21 cellular contexts compared by ENCODE assay signal in the genomic region with DNA sequence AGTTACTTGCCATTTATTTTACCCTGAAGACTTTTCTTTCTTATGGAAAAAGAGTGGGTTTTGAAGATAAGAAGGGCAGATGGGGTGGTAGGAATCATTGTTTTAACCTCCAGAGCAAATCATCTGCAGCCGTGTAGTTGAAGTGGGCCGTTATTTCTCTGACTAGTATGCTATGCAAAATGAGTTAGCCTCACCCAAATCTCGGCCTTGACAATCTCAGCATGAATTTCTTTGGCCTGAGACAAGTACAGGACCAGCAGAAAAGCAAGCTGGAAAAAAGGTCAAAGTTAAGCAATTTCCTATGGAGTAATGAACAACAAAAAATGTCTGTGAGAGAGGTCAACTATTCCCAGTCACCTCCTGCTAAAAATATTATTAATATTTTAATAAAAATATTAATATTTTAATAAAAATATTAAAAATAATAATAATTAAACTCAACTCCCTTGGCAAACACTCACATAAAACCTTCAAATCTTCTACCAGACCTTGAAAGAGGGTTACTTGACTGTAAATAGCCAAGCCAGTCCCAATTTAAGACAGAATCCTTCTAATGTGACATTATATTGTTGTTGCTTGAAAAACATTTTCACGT. TPM values are rescaled to one million over a fixed set of nuclear protein-coding genes. Genes with fewer than 3 reads are reported as not detected.
A peak's percentile ranks its signal among the peaks of the same experiment; 100 is the strongest.
DNase-seq lines count a peak whose midpoint lies in the region; ATAC-seq, FAIRE-seq and TF ChIP-seq lines count a peak whose summit lies in the region.
"Had no signal": no experiment of that assay in that cellular context is flagged by ENCODE, and none has a peak within 500 bp of the region (broad histone marks: within the 10 kb centered on the region; RNA-seq: fewer than 3 reads in every experiment).

No MANE protein-coding gene starts in this region.

- H3K23ac ChIP-seq in trophoblast cell (ENCODE audit: low read length) = no peak overlapping the region

- no peak overlapping the region for H3K4ac ChIP-seq in trophoblast cell (ENCODE audit: low read depth, low read length)

- H3K4me3 Mint-ChIP-seq in WTC11 = no peak overlapping the region
- H3K4me3 Mint-ChIP-seq: CD4-positive, alpha-beta T cell; HFFc6 had no signal

- no peaks in the 10 kb centered on the region for H3K79me1 ChIP-seq in trophoblast cell (ENCODE audit: low read length)

- H3K79me2 ChIP-seq in endothelial cell of umbilical vein (ENCODE audit: control insufficient read depth, insufficient read depth, low read length) = no peaks in the 10 kb centered on the region
- H3K79me2 ChIP-seq in trophoblast cell (ENCODE audit: control insufficient read depth, insufficient read depth, low read length, poor library complexity) = no peaks in the 10 kb centered on the region

- H3K4me3 ChIP-seq in endothelial cell of umbilical vein (replicated peaks in 1 of 3; ENCODE audit: insufficient read depth in 1 of 3, low read depth in 1 of 3, low read length in 3 of 3) (no peak overlapping the region), trophoblast cell (ENCODE audit: low read depth, low read length) (no peak overlapping the region)
- H3K4me3 ChIP-seq: A549 had no signal

- no CpG with 5 or more reads among the region's 4 CpGs for WGBS in trophoblast cell (ENCODE audit: extremely low coverage, insufficient coverage, insufficient read length)

- H3K18ac ChIP-seq in trophoblast cell (ENCODE audit: low read length) = no peak overlapping the region

- peak overlapping the region; percentile 24 for H2AFZ ChIP-seq in endothelial cell of umbilical vein (ENCODE audit: low read depth, low read length)
- H2AFZ ChIP-seq in trophoblast cell (ENCODE audit: insufficient read depth, low read length, poor library complexity) = no peak overlapping the region

- no peak overlapping the region for H2BK12ac ChIP-seq in trophoblast cell (ENCODE audit: low read length)

- no peaks in the 10 kb centered on the region for H3K27me3 ChIP-seq in endothelial cell of umbilical vein (ENCODE audit: control insufficient read depth in 2 of 2, insufficient read depth in 2 of 2, low read length in 2 of 2)
- no peaks in the 10 kb centered on the region for H3K27me3 ChIP-seq in trophoblast cell (ENCODE audit: insufficient read depth, low read length)

- BruUV-seq in endothelial cell of umbilical vein (replicated peaks; lab: Mats Ljungman, UMichigan) = no TSS peak

- H3K9ac ChIP-seq in endothelial cell of umbilical vein (replicated peaks; ENCODE audit: extremely low read depth, insufficient read depth, low read length) = no peak overlapping the region
- H3K9ac ChIP-seq in trophoblast cell (ENCODE audit: low read length) = no peak overlapping the region

- no peaks in the 10 kb centered on the region for H3K9me3 Mint-ChIP-seq in WTC11
- H3K9me3 Mint-ChIP-seq: CD4-positive, alpha-beta T cell; HFFc6 had no signal

- H3K27ac ChIP-seq in endothelial cell of umbilical vein (ENCODE audit: insufficient read depth, low read depth, low read length) (no peak overlapping the region), trophoblast cell (ENCODE audit: low read depth, low read length) (no peak overlapping the region)
- H3K27ac ChIP-seq: 22Rv1, A549, C4-2B had no signal

- dilution Hi-C loops in endothelial cell of umbilical vein (cut with MboI; ENCODE audit: extremely low pct_ligation_motif_present, low sequenced_read_pairs) = no loop called here

- no peaks in the 10 kb centered on the region for H3K36me3 Mint-ChIP-seq in WTC11

- peaks cover 3% of the 10 kb centered on the region; the same call in 1 of the 2 replicates for H3K4me1 Mint-ChIP-seq in WTC11

- no peaks in the 10 kb centered on the region for H3K9me1 ChIP-seq in endothelial cell of umbilical vein (replicated peaks; ENCODE audit: control insufficient read depth, extremely low read depth, insufficient read depth, low read length)

- POLR2A ChIA-PET in WTC11 (lab: Charles Lee) (no interaction called here), endothelial cell of umbilical vein (lab: Charles Lee) (no interaction called here)

- H3K4me2 ChIP-seq in endothelial cell of umbilical vein (ENCODE audit: insufficient read depth, low read length) = no peak overlapping the region
- no peak overlapping the region for H3K4me2 ChIP-seq in trophoblast cell (ENCODE audit: low read length)
- H3K4me2 ChIP-seq: A549 had no signal

- intact Hi-C loops in endothelial cell of umbilical vein (cut with micrococcal nuclease) = no loop called here

- H4K8ac ChIP-seq in trophoblast cell (ENCODE audit: low read depth, low read length) = no peak overlapping the region

- H2BK5ac ChIP-seq in trophoblast cell (ENCODE audit: low read depth, low read length, poor library complexity) = no peak overlapping the region

- TF ChIP-seq CTCF in WTC11 (IDR thresholded peaks at IDR 0.05) (no peak), endothelial cell of umbilical vein (IDR thresholded peaks at IDR 0.05; ENCODE audit: extremely low read depth in 1 of 2, insufficient read depth in 1 of 2, low read depth in 1 of 2, low read length in 2 of 2) (no peak)

- CTCF ChIA-PET in WTC11 (lab: Charles Lee) (no interaction called here), endothelial cell of umbilical vein (lab: Charles Lee) (no interaction called here)

- H4K20me1 ChIP-seq in endothelial cell of umbilical vein (replicated peaks; ENCODE audit: control insufficient read depth, extremely low read depth, insufficient read depth, low read length) = no peaks in the 10 kb centered on the region

- H3K9me3 ChIP-seq in endothelial cell of umbilical vein (replicated peaks; ENCODE audit: control insufficient read depth, insufficient read depth, low read length) (no peaks in the 10 kb centered on the region), trophoblast cell (ENCODE audit: insufficient read depth, low read depth, low read length) (no peaks in the 10 kb centered on the region)
- H3K9me3 ChIP-seq: A549, Caco-2 had no signal

- H2AK5ac ChIP-seq in trophoblast cell (ENCODE audit: low read length) = no peak overlapping the region

- no peak overlapping the region for H4K12ac ChIP-seq in trophoblast cell (ENCODE audit: low read depth, low read length)

- DNase-seq in DMS 273 (lab: John Stamatoyannopoulos, UW; ENCODE audit: unreplicated experiment) = peak; percentile 20
- DNase-seq in DMS 273 treated with DMSO at 0.1 percent for 48 hours (lab: John Stamatoyannopoulos, UW) = no peak
- no peak for DNase-seq in WTC11 (ENCODE audit: low spot score)
- DNase-seq in endothelial cell of umbilical vein (ENCODE audit: low read depth, low spot score) = no peak
- peak; percentile 61 to 91 for DNase-seq in trophoblast cell
- no peak for DNase-seq in NCI-H82 (lab: John Stamatoyannopoulos, UW)
- DNase-seq in NCI-H748 (lab: John Stamatoyannopoulos, UW; ENCODE audit: unreplicated experiment) = no peak
- DNase-seq: AML-193; Caco-2; CD4-positive, alpha-beta T cell; DMS79 treated with DMSO at 0.1 percent for 48 hours; GF-D8; GOT3; H7; HFFc6 had no signal

- no peak overlapping the region for H3K27ac Mint-ChIP-seq in WTC11
- H3K27ac Mint-ChIP-seq: CD4-positive, alpha-beta T cell; HFFc6 had no signal

- H4K91ac ChIP-seq in trophoblast cell (ENCODE audit: low read depth, low read length) = no peak overlapping the region

- no peaks in the 10 kb centered on the region for H3K36me3 ChIP-seq in endothelial cell of umbilical vein (ENCODE audit: control insufficient read depth in 2 of 2, extremely low read depth in 1 of 2, insufficient read depth in 2 of 2, low read length in 2 of 2)
- no peaks in the 10 kb centered on the region for H3K36me3 ChIP-seq in trophoblast cell (ENCODE audit: control insufficient read depth in 1 of 2, insufficient read depth in 2 of 2, low read length in 2 of 2)

- TF ChIP-seq POLR2A in endothelial cell of umbilical vein (IDR thresholded peaks at IDR 0.05; ENCODE audit: low read depth, low read length) = no peak

- ATAC-seq in WTC11 = no peak
- ATAC-seq: A549, HCT116, HepG2 had no signal

- FAIRE-seq in endothelial cell of umbilical vein (lab: Jason Lieb, UNC) = no peak
- FAIRE-seq: A549, D721Med, HepG2 had no signal

- no peak overlapping the region for H3K14ac ChIP-seq in trophoblast cell (ENCODE audit: low read length)

- H2BK120ac ChIP-seq in trophoblast cell (ENCODE audit: insufficient read depth, low read length, poor library complexity) = no peak overlapping the region

- H3K4me1 ChIP-seq in endothelial cell of umbilical vein (ENCODE audit: control insufficient read depth, extremely low read depth, insufficient read depth, low read length) = no peaks in the 10 kb centered on the region
- H3K4me1 ChIP-seq in trophoblast cell (ENCODE audit: control insufficient read depth in 1 of 2, insufficient read depth in 2 of 2, low read length in 2 of 2) = no peaks in the 10 kb centered on the region
- H3K4me1 ChIP-seq: A549 had no signal

- H3K27me3 Mint-ChIP-seq in WTC11 (ENCODE audit: low read depth) = no peaks in the 10 kb centered on the region; the same call in 1 of the 2 replicates

RNA-seq across cellular contexts. Expression of gene TEKT2, which starts 6.8 kb away (rescaled TPM):
- total RNA-seq in WTC11 (2021) (1.9 to 2.5 TPM (median 2.0 TPM) in 3 replicates), endothelial cell of umbilical vein (0.38 and 0.90 TPM in 2 replicates)
- polyA plus RNA-seq in endothelial cell of umbilical vein = 0.61 and 0.62 TPM in 2 replicates
- 0.14 and 0.23 TPM in 2 replicates for polyA plus RNA-seq in endothelial cell of umbilical vein (2011; cell fraction: cytosol; rRNA removed)
- polyA plus RNA-seq in endothelial cell of umbilical vein (2011; cell fraction: nucleus; rRNA removed) = 1.7 and 3.5 TPM in 2 replicates
- 0.15 and 0.27 TPM in 2 replicates for polyA plus RNA-seq in endothelial cell of umbilical vein (2012)
- polyA minus RNA-seq in endothelial cell of umbilical vein = 0.30 and 0.46 TPM in 2 replicates
- polyA minus RNA-seq in endothelial cell of umbilical vein (2011; cell fraction: cytosol; rRNA and poly(A)+ RNA removed) = not detected
- 0.34 and 0.82 TPM in 2 replicates for polyA minus RNA-seq in endothelial cell of umbilical vein (2011; cell fraction: nucleus; rRNA and poly(A)+ RNA removed)
- 0.36 and 0.49 TPM in 2 replicates for polyA plus RNA-seq in trophoblast cell (2013)
- total RNA-seq: Caco-2, HFFc6 had no signal

RNA-seq across cellular contexts. Expression of gene ADPRS, which starts 11.6 kb away (rescaled TPM):
- total RNA-seq in WTC11 (2021) (30.0 to 32.7 TPM (median 31.2 TPM) in 3 replicates), endothelial cell of umbilical vein (32.9 and 33.9 TPM in 2 replicates)
- 48.1 and 52.8 TPM in 2 replicates for polyA plus RNA-seq in endothelial cell of umbilical vein
- polyA plus RNA-seq in endothelial cell of umbilical vein (2011; cell fraction: cytosol; rRNA removed) = 41.5 and 41.6 TPM in 2 replicates
- polyA plus RNA-seq in endothelial cell of umbilical vein (2011; cell fraction: nucleus; rRNA removed) = 21.3 and 23.2 TPM in 2 replicates
- 23.1 and 23.9 TPM in 2 replicates for polyA plus RNA-seq in endothelial cell of umbilical vein (2012)
- polyA minus RNA-seq in endothelial cell of umbilical vein = 23.3 and 27.1 TPM in 2 replicates
- 14.5 TPM for polyA minus RNA-seq in endothelial cell of umbilical vein (2011; cell fraction: cytosol; rRNA and poly(A)+ RNA removed)
- polyA minus RNA-seq in endothelial cell of umbilical vein (2011; cell fraction: nucleus; rRNA and poly(A)+ RNA removed) = 6.2 and 6.6 TPM in 2 replicates
- 14.7 and 16.2 TPM in 2 replicates for polyA plus RNA-seq in trophoblast cell (2013)

RNA-seq across cellular contexts. Expression of gene COL8A2, which starts 47.9 kb away (rescaled TPM):
- total RNA-seq in WTC11 (2021) (2.3 to 3.5 TPM (median 3.3 TPM) in 3 replicates), endothelial cell of umbilical vein (0.78 and 1.3 TPM in 2 replicates)
- 1.2 and 1.6 TPM in 2 replicates for polyA plus RNA-seq in endothelial cell of umbilical vein
- polyA plus RNA-seq in endothelial cell of umbilical vein (2011; cell fraction: cytosol; rRNA removed) = 0.83 and 0.97 TPM in 2 replicates
- polyA plus RNA-seq in endothelial cell of umbilical vein (2011; cell fraction: nucleus; rRNA removed) = 0.75 and 0.77 TPM in 2 replicates
- polyA plus RNA-seq in endothelial cell of umbilical vein (2012) = 1.4 and 2.9 TPM in 2 replicates
- 0.73 and 1.1 TPM in 2 replicates for polyA minus RNA-seq in endothelial cell of umbilical vein
- polyA minus RNA-seq in endothelial cell of umbilical vein (2011; cell fraction: cytosol; rRNA and poly(A)+ RNA removed) = not detected
- polyA minus RNA-seq in endothelial cell of umbilical vein (2011; cell fraction: nucleus; rRNA and poly(A)+ RNA removed) = 0.19 TPM in 2 replicates
- 0.25 and 0.27 TPM in 2 replicates for polyA plus RNA-seq in trophoblast cell (2013)

Comparison
In these comparisons a context has a peak if more than half of its experiments do, and no peak if none do; other contexts are left out.
1. DNase-seq: peak in DMS 273 (single experiment) and trophoblast cell (2 of 2); none in DMS 273 treated with DMSO at 0.1 percent for 48 hours (single experiment), WTC11 (single experiment), endothelial cell of umbilical vein (single experiment), NCI-H82 (single experiment) and NCI-H748 (single experiment).